Comparison of ENCODE assay signal across 1 cellular context in genomic region chr21:41726058-41726558, GRCh38.
TF ChIP-seq lines count a peak whose summit lies in the region.

No MANE protein-coding gene starts in this region.

TF ChIP-seq in A549, 52 proteins besides CTCF, POLR2A, EP300 and RAD21 (continued from another document):
- TF ChIP-seq REST (IDR thresholded peaks at IDR 0.05) (no peak), FOSB (CRISPR knock-in tag; IDR thresholded peaks at IDR 0.05) (no peak), MAZ (IDR thresholded peaks at IDR 0.05; ENCODE audit: borderline replicate concordance, low read depth, low read length) (no peak), NFE2L2 (conservative IDR thresholded peaks at IDR 0.05; ENCODE audit: low read length) (no peak), RFX5 (IDR thresholded peaks at IDR 0.05) (no peak), GATA3 (IDR thresholded peaks at IDR 0.05; ENCODE audit: borderline replicate concordance) (no peak), ZNF302 (CRISPR knock-in tag; IDR thresholded peaks at IDR 0.05) (no peak), HOXA7 (CRISPR knock-in tag; IDR thresholded peaks at IDR 0.05) (no peak), ATOH8 (CRISPR knock-in tag; IDR thresholded peaks at IDR 0.05; ENCODE audit: low read depth) (no peak), HOXB5 (CRISPR knock-in tag; IDR thresholded peaks at IDR 0.05) (no peak), RARB (CRISPR knock-in tag; IDR thresholded peaks at IDR 0.05) (no peak), HEYL (CRISPR knock-in tag; IDR thresholded peaks at IDR 0.05) (no peak)
TF ChIP-seq in A549: peak in this region for 0.
